1 cellular context compared by ENCODE assay signal in the genomic region with DNA sequence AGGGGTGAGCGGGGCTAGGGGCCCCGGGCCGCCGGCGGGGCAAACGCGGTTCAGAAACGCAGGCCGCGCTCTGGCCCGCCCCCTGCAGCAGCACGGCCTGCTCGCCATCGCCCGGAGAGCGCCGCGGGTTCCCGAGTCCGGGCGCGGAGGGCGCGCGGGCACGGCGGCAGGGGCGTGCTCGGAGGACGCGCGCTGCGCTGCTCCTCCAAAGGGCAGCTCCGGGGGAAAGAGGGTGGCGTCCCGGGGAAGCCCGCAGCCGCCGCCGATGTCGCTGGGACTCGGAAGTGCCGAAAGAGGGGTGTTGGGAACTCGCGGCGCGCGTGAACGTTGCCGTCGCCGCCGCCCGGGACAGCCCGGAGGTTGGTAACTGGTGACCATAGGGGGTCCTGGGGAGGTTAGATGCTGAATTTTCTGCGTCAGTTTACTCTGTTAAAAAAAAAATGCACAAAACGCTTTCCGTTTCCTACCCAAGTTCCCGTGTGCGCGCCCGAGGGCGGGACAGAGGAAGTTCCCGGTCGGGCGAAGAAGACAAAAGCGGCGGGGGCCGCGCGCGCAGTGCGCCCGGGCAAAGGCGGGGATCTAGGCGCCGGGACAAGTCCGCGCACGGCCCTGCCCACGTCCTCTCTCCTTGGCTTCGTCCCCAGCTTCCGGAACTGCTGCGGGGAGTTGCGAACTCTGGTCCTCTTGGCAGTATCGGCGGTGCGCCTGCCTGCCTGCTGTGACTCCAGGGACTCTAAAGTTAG.
TF ChIP-seq lines count a peak whose summit lies in the region.

A gene (plus strand): TSS at position 157 of the 743 bp plus-strand sequence. CDS start 20,074 bp downstream, outside the sequence.

TF ChIP-seq in SK-N-SH, 30 proteins besides CTCF, POLR2A, EP300 and RAD21 (continued from another document):
- TF ChIP-seq, protein P1, sequence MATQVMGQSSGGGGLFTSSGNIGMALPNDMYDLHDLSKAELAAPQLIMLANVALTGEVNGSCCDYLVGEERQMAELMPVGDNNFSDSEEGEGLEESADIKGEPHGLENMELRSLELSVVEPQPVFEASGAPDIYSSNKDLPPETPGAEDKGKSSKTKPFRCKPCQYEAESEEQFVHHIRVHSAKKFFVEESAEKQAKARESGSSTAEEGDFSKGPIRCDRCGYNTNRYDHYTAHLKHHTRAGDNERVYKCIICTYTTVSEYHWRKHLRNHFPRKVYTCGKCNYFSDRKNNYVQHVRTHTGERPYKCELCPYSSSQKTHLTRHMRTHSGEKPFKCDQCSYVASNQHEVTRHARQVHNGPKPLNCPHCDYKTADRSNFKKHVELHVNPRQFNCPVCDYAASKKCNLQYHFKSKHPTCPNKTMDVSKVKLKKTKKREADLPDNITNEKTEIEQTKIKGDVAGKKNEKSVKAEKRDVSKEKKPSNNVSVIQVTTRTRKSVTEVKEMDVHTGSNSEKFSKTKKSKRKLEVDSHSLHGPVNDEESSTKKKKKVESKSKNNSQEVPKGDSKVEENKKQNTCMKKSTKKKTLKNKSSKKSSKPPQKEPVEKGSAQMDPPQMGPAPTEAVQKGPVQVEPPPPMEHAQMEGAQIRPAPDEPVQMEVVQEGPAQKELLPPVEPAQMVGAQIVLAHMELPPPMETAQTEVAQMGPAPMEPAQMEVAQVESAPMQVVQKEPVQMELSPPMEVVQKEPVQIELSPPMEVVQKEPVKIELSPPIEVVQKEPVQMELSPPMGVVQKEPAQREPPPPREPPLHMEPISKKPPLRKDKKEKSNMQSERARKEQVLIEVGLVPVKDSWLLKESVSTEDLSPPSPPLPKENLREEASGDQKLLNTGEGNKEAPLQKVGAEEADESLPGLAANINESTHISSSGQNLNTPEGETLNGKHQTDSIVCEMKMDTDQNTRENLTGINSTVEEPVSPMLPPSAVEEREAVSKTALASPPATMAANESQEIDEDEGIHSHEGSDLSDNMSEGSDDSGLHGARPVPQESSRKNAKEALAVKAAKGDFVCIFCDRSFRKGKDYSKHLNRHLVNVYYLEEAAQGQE (IDR thresholded peaks at IDR 0.05; ENCODE audit: low read depth, low read length), result 0 out of 2 replicates have a peak, but pooled peaks have one; percentile 6
- TF ChIP-seq FOXJ3 (CRISPR knock-in tag; IDR thresholded peaks at IDR 0.05) (no peak), TEAD4 (IDR thresholded peaks at IDR 0.05; ENCODE audit: borderline replicate concordance, insufficient read depth) (no peak), JUND (IDR thresholded peaks at IDR 0.05) (no peak), RCOR1 (IDR thresholded peaks at IDR 0.05; ENCODE audit: low read length) (no peak), RXRA (IDR thresholded peaks at IDR 0.05; ENCODE audit: borderline replicate concordance, low read depth) (no peak), YY1 (IDR thresholded peaks at IDR 0.05; ENCODE audit: low read depth) (peak; percentile 35; the same call in 1 of the 2 replicates), ELF1 (IDR thresholded peaks at IDR 0.05) (peak; percentile 67), GATA2 (CRISPR knock-in tag; IDR thresholded peaks at IDR 0.05) (no peak), TAF1 (IDR thresholded peaks at IDR 0.05; ENCODE audit: borderline replicate concordance, low read depth, low read length) (peak; percentile 47; the same call in 1 of the 2 replicates), SMC3 (IDR thresholded peaks at IDR 0.05; ENCODE audit: low read depth, low read length) (0 out of 2 replicates have a peak, but pooled peaks have one; percentile 7), FOXM1 (IDR thresholded peaks at IDR 0.05; ENCODE audit: low read depth) (no peak), CHD2 (IDR thresholded peaks at IDR 0.05; ENCODE audit: low read length, partially characterized antibody) (peak; percentile 9), NFIC (IDR thresholded peaks at IDR 0.05; ENCODE audit: borderline replicate concordance) (peak; percentile 28; the same call in 1 of the 2 replicates), MEF2A (IDR thresholded peaks at IDR 0.05; ENCODE audit: borderline replicate concordance, low read depth) (no peak), RFX5 (IDR thresholded peaks at IDR 0.05; ENCODE audit: low read length) (0 out of 2 replicates have a peak, but pooled peaks have one; percentile 26), TCF12 (IDR thresholded peaks at IDR 0.05) (no peak), POLR2AphosphoS5 (IDR thresholded peaks at IDR 0.05; ENCODE audit: low read depth, low read length) (peak; percentile 57), MXI1 (IDR thresholded peaks at IDR 0.05; ENCODE audit: low read depth, low read length) (peak; percentile 36; the same call in 1 of the 2 replicates), SIN3A (IDR thresholded peaks at IDR 0.05; ENCODE audit: borderline replicate concordance, low read depth, low read length) (no peak), FOSL2 (IDR thresholded peaks at IDR 0.05; ENCODE audit: borderline replicate concordance, low read depth) (no peak)
- TF ChIP-seq, protein P2, sequence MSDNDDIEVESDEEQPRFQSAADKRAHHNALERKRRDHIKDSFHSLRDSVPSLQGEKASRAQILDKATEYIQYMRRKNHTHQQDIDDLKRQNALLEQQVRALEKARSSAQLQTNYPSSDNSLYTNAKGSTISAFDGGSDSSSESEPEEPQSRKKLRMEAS (IDR thresholded peaks at IDR 0.05; ENCODE audit: low read depth), result peak; percentile 71
- TF ChIP-seq, protein P3, sequence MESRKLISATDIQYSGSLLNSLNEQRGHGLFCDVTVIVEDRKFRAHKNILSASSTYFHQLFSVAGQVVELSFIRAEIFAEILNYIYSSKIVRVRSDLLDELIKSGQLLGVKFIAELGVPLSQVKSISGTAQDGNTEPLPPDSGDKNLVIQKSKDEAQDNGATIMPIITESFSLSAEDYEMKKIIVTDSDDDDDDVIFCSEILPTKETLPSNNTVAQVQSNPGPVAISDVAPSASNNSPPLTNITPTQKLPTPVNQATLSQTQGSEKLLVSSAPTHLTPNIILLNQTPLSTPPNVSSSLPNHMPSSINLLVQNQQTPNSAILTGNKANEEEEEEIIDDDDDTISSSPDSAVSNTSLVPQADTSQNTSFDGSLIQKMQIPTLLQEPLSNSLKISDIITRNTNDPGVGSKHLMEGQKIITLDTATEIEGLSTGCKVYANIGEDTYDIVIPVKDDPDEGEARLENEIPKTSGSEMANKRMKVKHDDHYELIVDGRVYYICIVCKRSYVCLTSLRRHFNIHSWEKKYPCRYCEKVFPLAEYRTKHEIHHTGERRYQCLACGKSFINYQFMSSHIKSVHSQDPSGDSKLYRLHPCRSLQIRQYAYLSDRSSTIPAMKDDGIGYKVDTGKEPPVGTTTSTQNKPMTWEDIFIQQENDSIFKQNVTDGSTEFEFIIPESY (IDR thresholded peaks at IDR 0.05; ENCODE audit: borderline replicate concordance, low read depth), result no peak
- TF ChIP-seq, protein P4, sequence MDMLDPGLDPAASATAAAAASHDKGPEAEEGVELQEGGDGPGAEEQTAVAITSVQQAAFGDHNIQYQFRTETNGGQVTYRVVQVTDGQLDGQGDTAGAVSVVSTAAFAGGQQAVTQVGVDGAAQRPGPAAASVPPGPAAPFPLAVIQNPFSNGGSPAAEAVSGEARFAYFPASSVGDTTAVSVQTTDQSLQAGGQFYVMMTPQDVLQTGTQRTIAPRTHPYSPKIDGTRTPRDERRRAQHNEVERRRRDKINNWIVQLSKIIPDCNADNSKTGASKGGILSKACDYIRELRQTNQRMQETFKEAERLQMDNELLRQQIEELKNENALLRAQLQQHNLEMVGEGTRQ (IDR thresholded peaks at IDR 0.05; ENCODE audit: borderline replicate concordance, low read depth, low read length), result no peak
- TF ChIP-seq, protein P5, sequence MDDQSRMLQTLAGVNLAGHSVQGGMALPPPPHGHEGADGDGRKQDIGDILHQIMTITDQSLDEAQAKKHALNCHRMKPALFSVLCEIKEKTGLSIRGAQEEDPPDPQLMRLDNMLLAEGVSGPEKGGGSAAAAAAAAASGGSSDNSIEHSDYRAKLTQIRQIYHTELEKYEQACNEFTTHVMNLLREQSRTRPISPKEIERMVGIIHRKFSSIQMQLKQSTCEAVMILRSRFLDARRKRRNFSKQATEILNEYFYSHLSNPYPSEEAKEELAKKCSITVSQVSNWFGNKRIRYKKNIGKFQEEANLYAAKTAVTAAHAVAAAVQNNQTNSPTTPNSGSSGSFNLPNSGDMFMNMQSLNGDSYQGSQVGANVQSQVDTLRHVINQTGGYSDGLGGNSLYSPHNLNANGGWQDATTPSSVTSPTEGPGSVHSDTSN (IDR thresholded peaks at IDR 0.05), result no peak
- TF ChIP-seq, protein P6, sequence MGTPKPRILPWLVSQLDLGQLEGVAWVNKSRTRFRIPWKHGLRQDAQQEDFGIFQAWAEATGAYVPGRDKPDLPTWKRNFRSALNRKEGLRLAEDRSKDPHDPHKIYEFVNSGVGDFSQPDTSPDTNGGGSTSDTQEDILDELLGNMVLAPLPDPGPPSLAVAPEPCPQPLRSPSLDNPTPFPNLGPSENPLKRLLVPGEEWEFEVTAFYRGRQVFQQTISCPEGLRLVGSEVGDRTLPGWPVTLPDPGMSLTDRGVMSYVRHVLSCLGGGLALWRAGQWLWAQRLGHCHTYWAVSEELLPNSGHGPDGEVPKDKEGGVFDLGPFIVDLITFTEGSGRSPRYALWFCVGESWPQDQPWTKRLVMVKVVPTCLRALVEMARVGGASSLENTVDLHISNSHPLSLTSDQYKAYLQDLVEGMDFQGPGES (IDR thresholded peaks at IDR 0.05; ENCODE audit: low read depth, low read length), result no peak
- TF ChIP-seq, protein P7, sequence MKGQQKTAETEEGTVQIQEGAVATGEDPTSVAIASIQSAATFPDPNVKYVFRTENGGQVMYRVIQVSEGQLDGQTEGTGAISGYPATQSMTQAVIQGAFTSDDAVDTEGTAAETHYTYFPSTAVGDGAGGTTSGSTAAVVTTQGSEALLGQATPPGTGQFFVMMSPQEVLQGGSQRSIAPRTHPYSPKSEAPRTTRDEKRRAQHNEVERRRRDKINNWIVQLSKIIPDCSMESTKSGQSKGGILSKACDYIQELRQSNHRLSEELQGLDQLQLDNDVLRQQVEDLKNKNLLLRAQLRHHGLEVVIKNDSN (IDR thresholded peaks at IDR 0.05; ENCODE audit: borderline replicate concordance, low read depth), result no peak
